ENCODE assay signal across 1 cellular context in genomic region chr21:36193200-36193599, GRCh38.
TF ChIP-seq lines count a peak whose summit lies in the region.

No MANE protein-coding gene starts in this region.

TF ChIP-seq in GM23338, 12 proteins besides CTCF, POLR2A, EP300 and RAD21 (continued from another document):
- TF ChIP-seq ZNF462 (CRISPR knock-in tag; IDR thresholded peaks at IDR 0.05), result no peak
- no peak for TF ChIP-seq EZH2 (IDR thresholded peaks at IDR 0.05; ENCODE audit: low read depth, unreplicated experiment)
- no peak for TF ChIP-seq ZNF331 (CRISPR knock-in tag; IDR thresholded peaks at IDR 0.05; ENCODE audit: low read depth)
- TF ChIP-seq JUNB (IDR thresholded peaks at IDR 0.05; ENCODE audit: unreplicated experiment), result no peak
- TF ChIP-seq NANOG (IDR thresholded peaks at IDR 0.05; ENCODE audit: borderline replicate concordance), result no peak
- TF ChIP-seq POLR2AphosphoS5 (IDR thresholded peaks at IDR 0.05; ENCODE audit: low read depth), result no peak
- no peak for TF ChIP-seq EZH2phosphoT487 (IDR thresholded peaks at IDR 0.05; ENCODE audit: unreplicated experiment)
- no peak for TF ChIP-seq ETS1 (IDR thresholded peaks at IDR 0.05)
- no peak for TF ChIP-seq REST (IDR thresholded peaks at IDR 0.05; ENCODE audit: unreplicated experiment)
TF ChIP-seq in GM23338: peak in this region for 0.
